Comparison of ENCODE assay signal across 1 cellular context in the genomic region with DNA sequence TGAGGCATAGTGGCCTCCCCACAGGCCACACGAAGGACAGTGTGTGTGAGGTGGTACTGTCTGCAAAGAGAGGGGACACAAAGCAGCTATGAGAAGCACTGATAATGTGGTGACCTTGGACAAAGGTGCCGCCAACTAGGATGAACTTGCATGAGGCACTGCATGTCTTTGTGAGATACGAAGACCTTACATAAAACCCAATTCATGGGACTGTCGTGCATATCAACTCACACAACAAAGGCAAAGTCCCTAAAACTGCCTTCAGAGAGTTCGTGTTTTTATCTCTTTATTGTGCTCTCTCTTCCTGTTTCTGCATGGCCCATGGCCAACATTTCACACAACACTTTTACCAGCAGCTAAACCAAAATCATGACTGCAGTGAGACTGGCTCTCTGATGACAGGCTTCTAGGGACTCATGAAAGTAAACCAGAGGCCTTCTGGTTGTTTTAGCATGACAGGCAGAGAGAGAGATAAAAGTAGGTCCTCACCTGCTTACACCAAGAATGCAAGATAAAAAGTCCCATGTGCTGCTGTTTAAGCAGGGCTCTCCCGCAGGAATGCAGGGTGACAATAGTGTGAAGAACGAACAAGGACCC.
TF ChIP-seq lines count a peak whose summit lies in the region.

No MANE protein-coding gene starts in this region.

TF ChIP-seq in HepG2, 621 proteins besides CTCF, POLR2A, EP300 and RAD21 (continued from another document and continues in another):
- TF ChIP-seq SMAD3 (CRISPR knock-in tag; IDR thresholded peaks at IDR 0.05) (0 out of 2 replicates have a peak, but pooled peaks have one; percentile 51), ZNF777 (CRISPR knock-in tag; IDR thresholded peaks at IDR 0.05) (no peak), ZBTB8A (CRISPR knock-in tag; IDR thresholded peaks at IDR 0.05; ENCODE audit: borderline replicate concordance, low read depth) (0 out of 2 replicates have a peak, but pooled peaks have one; percentile 27), SMAD1 (CRISPR knock-in tag; IDR thresholded peaks at IDR 0.05; ENCODE audit: borderline replicate concordance, low read depth) (no peak), ZMYM2 (CRISPR knock-in tag; IDR thresholded peaks at IDR 0.05) (no peak), NR2F2 (IDR thresholded peaks at IDR 0.05; ENCODE audit: borderline replicate concordance, low read depth) (no peak), PHF8 (CRISPR knock-in tag; IDR thresholded peaks at IDR 0.05) (no peak), PAWR (CRISPR knock-in tag; IDR thresholded peaks at IDR 0.05; ENCODE audit: borderline replicate concordance) (no peak), ZFY (CRISPR knock-in tag; IDR thresholded peaks at IDR 0.05) (0 out of 2 replicates have a peak, but pooled peaks have one; percentile 23), MED13 (CRISPR knock-in tag; IDR thresholded peaks at IDR 0.05) (no peak), ZNF431 (CRISPR knock-in tag; IDR thresholded peaks at IDR 0.05; ENCODE audit: borderline replicate concordance, low read depth) (0 out of 2 replicates have a peak, but pooled peaks have one; percentile 52), KAT8 (CRISPR knock-in tag; IDR thresholded peaks at IDR 0.05) (no peak), MIER2 (CRISPR knock-in tag; IDR thresholded peaks at IDR 0.05) (no peak; the same call in 1 of the 2 replicates), ZNF552 (CRISPR knock-in tag; IDR thresholded peaks at IDR 0.05; ENCODE audit: borderline replicate concordance) (no peak), ZNF564 (CRISPR knock-in tag; IDR thresholded peaks at IDR 0.05) (no peak), ZBTB3 (CRISPR knock-in tag; IDR thresholded peaks at IDR 0.05; ENCODE audit: borderline replicate concordance, low read depth) (no peak), TOE1 (CRISPR knock-in tag; IDR thresholded peaks at IDR 0.05) (no peak), NFRKB (IDR thresholded peaks at IDR 0.05) (no peak), PHF21A (CRISPR knock-in tag; IDR thresholded peaks at IDR 0.05) (peak; percentile 26; the same call in 1 of the 2 replicates), POGZ (CRISPR knock-in tag; IDR thresholded peaks at IDR 0.05) (no peak), ZEB1 (IDR thresholded peaks at IDR 0.05; ENCODE audit: insufficient replicate concordance, low read depth) (no peak), SOX13 (IDR thresholded peaks at IDR 0.05) (peak; percentile 30; the same call in 1 of the 2 replicates), SOX13 (CRISPR knock-in tag; conservative IDR thresholded peaks at IDR 0.05 in 1 of 2, IDR thresholded peaks at IDR 0.05 in 1 of 2) (peak in 1 of 2 experiments; percentile 51; a peak in 2 of 4 replicates), ZMYM4 (CRISPR knock-in tag; IDR thresholded peaks at IDR 0.05) (0 out of 2 replicates have a peak, but pooled peaks have one; percentile 26), ZNF766 (CRISPR knock-in tag; IDR thresholded peaks at IDR 0.05; ENCODE audit: borderline replicate concordance) (no peak), SMARCC2 (IDR thresholded peaks at IDR 0.05) (no peak), CHCHD3 (CRISPR knock-in tag; IDR thresholded peaks at IDR 0.05) (no peak), RFXAP (CRISPR knock-in tag; IDR thresholded peaks at IDR 0.05; ENCODE audit: borderline replicate concordance) (no peak), CBFB (CRISPR knock-in tag; IDR thresholded peaks at IDR 0.05) (no peak)
- TF ChIP-seq, protein P1, sequence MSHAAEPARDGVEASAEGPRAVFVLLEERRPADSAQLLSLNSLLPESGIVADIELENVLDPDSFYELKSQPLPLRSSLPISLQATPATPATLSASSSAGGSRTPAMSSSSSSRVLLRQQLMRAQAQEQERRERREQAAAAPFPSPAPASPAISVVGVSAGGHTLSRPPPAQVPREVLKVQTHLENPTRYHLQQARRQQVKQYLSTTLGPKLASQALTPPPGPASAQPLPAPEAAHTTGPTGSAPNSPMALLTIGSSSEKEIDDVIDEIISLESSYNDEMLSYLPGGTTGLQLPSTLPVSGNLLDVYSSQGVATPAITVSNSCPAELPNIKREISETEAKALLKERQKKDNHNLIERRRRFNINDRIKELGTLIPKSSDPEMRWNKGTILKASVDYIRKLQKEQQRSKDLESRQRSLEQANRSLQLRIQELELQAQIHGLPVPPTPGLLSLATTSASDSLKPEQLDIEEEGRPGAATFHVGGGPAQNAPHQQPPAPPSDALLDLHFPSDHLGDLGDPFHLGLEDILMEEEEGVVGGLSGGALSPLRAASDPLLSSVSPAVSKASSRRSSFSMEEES (CRISPR knock-in tag; IDR thresholded peaks at IDR 0.05) = no peak
- TF ChIP-seq, protein P2, sequence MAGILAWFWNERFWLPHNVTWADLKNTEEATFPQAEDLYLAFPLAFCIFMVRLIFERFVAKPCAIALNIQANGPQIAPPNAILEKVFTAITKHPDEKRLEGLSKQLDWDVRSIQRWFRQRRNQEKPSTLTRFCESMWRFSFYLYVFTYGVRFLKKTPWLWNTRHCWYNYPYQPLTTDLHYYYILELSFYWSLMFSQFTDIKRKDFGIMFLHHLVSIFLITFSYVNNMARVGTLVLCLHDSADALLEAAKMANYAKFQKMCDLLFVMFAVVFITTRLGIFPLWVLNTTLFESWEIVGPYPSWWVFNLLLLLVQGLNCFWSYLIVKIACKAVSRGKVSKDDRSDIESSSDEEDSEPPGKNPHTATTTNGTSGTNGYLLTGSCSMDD (CRISPR knock-in tag; IDR thresholded peaks at IDR 0.05) = no peak
- TF ChIP-seq, protein P3, sequence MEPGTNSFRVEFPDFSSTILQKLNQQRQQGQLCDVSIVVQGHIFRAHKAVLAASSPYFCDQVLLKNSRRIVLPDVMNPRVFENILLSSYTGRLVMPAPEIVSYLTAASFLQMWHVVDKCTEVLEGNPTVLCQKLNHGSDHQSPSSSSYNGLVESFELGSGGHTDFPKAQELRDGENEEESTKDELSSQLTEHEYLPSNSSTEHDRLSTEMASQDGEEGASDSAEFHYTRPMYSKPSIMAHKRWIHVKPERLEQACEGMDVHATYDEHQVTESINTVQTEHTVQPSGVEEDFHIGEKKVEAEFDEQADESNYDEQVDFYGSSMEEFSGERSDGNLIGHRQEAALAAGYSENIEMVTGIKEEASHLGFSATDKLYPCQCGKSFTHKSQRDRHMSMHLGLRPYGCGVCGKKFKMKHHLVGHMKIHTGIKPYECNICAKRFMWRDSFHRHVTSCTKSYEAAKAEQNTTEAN (CRISPR knock-in tag; conservative IDR thresholded peaks at IDR 0.05) = no peak
- TF ChIP-seq, protein P4, sequence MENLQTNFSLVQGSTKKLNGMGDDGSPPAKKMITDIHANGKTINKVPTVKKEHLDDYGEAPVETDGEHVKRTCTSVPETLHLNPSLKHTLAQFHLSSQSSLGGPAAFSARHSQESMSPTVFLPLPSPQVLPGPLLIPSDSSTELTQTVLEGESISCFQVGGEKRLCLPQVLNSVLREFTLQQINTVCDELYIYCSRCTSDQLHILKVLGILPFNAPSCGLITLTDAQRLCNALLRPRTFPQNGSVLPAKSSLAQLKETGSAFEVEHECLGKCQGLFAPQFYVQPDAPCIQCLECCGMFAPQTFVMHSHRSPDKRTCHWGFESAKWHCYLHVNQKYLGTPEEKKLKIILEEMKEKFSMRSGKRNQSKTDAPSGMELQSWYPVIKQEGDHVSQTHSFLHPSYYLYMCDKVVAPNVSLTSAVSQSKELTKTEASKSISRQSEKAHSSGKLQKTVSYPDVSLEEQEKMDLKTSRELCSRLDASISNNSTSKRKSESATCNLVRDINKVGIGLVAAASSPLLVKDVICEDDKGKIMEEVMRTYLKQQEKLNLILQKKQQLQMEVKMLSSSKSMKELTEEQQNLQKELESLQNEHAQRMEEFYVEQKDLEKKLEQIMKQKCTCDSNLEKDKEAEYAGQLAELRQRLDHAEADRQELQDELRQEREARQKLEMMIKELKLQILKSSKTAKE (CRISPR knock-in tag; IDR thresholded peaks at IDR 0.05; ENCODE audit: borderline replicate concordance) = no peak
- TF ChIP-seq, protein P5, sequence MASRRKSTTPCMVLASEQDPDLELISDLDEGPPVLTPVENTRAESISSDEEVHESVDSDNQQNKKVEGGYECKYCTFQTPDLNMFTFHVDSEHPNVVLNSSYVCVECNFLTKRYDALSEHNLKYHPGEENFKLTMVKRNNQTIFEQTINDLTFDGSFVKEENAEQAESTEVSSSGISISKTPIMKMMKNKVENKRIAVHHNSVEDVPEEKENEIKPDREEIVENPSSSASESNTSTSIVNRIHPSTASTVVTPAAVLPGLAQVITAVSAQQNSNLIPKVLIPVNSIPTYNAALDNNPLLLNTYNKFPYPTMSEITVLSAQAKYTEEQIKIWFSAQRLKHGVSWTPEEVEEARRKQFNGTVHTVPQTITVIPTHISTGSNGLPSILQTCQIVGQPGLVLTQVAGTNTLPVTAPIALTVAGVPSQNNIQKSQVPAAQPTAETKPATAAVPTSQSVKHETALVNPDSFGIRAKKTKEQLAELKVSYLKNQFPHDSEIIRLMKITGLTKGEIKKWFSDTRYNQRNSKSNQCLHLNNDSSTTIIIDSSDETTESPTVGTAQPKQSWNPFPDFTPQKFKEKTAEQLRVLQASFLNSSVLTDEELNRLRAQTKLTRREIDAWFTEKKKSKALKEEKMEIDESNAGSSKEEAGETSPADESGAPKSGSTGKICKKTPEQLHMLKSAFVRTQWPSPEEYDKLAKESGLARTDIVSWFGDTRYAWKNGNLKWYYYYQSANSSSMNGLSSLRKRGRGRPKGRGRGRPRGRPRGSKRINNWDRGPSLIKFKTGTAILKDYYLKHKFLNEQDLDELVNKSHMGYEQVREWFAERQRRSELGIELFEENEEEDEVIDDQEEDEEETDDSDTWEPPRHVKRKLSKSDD (CRISPR knock-in tag; IDR thresholded peaks at IDR 0.05; ENCODE audit: low read depth) = no peak
- TF ChIP-seq, protein P6, sequence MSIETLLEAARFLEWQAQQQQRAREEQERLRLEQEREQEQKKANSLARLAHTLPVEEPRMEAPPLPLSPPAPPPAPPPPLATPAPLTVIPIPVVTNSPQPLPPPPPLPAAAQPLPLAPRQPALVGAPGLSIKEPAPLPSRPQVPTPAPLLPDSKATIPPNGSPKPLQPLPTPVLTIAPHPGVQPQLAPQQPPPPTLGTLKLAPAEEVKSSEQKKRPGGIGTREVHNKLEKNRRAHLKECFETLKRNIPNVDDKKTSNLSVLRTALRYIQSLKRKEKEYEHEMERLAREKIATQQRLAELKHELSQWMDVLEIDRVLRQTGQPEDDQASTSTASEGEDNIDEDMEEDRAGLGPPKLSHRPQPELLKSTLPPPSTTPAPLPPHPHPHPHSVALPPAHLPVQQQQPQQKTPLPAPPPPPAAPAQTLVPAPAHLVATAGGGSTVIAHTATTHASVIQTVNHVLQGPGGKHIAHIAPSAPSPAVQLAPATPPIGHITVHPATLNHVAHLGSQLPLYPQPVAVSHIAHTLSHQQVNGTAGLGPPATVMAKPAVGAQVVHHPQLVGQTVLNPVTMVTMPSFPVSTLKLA (IDR thresholded peaks at IDR 0.05) = no peak
- TF ChIP-seq, protein P7, sequence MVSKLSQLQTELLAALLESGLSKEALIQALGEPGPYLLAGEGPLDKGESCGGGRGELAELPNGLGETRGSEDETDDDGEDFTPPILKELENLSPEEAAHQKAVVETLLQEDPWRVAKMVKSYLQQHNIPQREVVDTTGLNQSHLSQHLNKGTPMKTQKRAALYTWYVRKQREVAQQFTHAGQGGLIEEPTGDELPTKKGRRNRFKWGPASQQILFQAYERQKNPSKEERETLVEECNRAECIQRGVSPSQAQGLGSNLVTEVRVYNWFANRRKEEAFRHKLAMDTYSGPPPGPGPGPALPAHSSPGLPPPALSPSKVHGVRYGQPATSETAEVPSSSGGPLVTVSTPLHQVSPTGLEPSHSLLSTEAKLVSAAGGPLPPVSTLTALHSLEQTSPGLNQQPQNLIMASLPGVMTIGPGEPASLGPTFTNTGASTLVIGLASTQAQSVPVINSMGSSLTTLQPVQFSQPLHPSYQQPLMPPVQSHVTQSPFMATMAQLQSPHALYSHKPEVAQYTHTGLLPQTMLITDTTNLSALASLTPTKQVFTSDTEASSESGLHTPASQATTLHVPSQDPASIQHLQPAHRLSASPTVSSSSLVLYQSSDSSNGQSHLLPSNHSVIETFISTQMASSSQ (IDR thresholded peaks at IDR 0.05; ENCODE audit: low read depth) = no peak
- TF ChIP-seq, protein P7 (CRISPR knock-in tag; IDR thresholded peaks at IDR 0.05; ENCODE audit: borderline replicate concordance) = peak; percentile 41; the same call in 1 of the 2 replicates
- TF ChIP-seq, protein P8, sequence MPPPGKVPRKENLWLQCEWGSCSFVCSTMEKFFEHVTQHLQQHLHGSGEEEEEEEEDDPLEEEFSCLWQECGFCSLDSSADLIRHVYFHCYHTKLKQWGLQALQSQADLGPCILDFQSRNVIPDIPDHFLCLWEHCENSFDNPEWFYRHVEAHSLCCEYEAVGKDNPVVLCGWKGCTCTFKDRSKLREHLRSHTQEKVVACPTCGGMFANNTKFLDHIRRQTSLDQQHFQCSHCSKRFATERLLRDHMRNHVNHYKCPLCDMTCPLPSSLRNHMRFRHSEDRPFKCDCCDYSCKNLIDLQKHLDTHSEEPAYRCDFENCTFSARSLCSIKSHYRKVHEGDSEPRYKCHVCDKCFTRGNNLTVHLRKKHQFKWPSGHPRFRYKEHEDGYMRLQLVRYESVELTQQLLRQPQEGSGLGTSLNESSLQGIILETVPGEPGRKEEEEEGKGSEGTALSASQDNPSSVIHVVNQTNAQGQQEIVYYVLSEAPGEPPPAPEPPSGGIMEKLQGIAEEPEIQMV (CRISPR knock-in tag; IDR thresholded peaks at IDR 0.05; ENCODE audit: low read depth) = no peak
- TF ChIP-seq, protein P9, sequence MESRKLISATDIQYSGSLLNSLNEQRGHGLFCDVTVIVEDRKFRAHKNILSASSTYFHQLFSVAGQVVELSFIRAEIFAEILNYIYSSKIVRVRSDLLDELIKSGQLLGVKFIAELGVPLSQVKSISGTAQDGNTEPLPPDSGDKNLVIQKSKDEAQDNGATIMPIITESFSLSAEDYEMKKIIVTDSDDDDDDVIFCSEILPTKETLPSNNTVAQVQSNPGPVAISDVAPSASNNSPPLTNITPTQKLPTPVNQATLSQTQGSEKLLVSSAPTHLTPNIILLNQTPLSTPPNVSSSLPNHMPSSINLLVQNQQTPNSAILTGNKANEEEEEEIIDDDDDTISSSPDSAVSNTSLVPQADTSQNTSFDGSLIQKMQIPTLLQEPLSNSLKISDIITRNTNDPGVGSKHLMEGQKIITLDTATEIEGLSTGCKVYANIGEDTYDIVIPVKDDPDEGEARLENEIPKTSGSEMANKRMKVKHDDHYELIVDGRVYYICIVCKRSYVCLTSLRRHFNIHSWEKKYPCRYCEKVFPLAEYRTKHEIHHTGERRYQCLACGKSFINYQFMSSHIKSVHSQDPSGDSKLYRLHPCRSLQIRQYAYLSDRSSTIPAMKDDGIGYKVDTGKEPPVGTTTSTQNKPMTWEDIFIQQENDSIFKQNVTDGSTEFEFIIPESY (CRISPR knock-in tag; IDR thresholded peaks at IDR 0.05) = no peak
- TF ChIP-seq, protein P10, sequence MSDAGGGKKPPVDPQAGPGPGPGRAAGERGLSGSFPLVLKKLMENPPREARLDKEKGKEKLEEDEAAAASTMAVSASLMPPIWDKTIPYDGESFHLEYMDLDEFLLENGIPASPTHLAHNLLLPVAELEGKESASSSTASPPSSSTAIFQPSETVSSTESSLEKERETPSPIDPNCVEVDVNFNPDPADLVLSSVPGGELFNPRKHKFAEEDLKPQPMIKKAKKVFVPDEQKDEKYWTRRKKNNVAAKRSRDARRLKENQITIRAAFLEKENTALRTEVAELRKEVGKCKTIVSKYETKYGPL (CRISPR knock-in tag; IDR thresholded peaks at IDR 0.05) = no peak
